19 cellular contexts compared by ENCODE assay signal in the genomic region with DNA sequence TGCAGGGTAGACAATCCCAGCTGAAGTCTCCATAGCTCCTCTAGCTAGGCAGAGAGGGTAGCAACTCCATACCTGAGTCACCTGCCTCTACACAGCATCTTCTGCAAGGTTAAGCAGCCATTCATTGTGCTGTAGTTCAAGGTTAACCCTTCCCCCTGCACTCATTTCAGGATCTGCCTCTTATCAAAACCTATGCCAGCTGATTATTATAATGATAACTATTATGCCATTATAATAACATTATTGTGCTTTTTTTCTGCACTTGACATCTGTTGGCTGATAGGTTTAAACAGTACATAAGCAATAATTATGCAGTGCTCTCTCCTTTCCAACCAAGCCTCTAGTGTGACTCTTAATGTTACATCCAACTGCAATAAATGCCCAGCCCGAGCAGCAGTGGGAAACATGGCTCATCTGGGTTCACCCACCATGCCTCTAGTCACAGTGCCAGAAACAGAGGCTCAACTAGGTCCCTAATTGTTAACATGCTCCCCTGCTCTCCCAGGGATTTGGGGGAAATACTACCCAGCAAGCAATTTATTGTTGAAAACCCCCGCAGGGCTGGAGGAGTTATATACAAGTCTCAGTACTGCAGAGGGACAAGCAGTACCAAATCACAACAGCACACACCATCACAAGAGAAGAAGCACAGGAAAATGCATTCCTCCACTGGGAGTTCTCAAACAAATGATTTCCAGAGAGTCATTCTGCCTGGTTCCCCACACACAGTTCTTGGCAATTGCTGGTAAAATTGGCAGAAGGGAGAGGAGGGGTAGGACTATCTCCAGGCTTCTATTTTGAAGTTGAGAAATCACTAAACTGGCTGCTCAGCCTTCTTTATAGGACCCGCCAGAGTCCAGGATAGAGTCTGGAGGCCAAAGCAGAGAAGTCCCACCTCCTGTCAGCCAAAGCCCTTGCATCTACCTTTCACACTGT. TPM values are rescaled to one million over a fixed set of nuclear protein-coding genes. Genes with fewer than 3 reads are reported as not detected.
DNase-seq lines count a peak whose midpoint lies in the region; ATAC-seq and TF ChIP-seq lines count a peak whose summit lies in the region.
"Had no signal": no experiment of that assay in that cellular context is flagged by ENCODE, and none has a peak within 500 bp of the region (broad histone marks: within the 10 kb centered on the region; RNA-seq: fewer than 3 reads in every experiment).

No MANE protein-coding gene starts in this region.

- no peaks in the 10 kb centered on the region for H4K20me1 ChIP-seq in mammary epithelial cell (ENCODE audit: insufficient read depth, low read length)

- 56% methylated on average over 3 of the region's 3 CpGs for WGBS in right cardiac atrium
- 92% methylated on average over 2 of the region's 3 CpGs for WGBS in mammary epithelial cell (ENCODE audit: low coverage, missing lambda C conversion rate)

- dilution Hi-C loops in mammary epithelial cell (cut with HindIII; ENCODE audit: low sequenced_read_pairs) = no loop called here

- peak overlapping the region; percentile 47 for H3K4me2 ChIP-seq in mammary epithelial cell (ENCODE audit: insufficient read depth, low read depth, low read length)
- H3K4me2 ChIP-seq: smooth muscle cell had no signal

- H3K27ac Mint-ChIP-seq in mesothelial cell of epicardium (peak overlapping the region; percentile 41), glutamatergic neuron (ENCODE audit: unreplicated experiment) (no peak overlapping the region)

- no peaks in the 10 kb centered on the region for H3K36me3 ChIP-seq in mammary epithelial cell (ENCODE audit: insufficient read depth, low read length)
- no peaks in the 10 kb centered on the region for H3K36me3 ChIP-seq in vagina
- H3K36me3 ChIP-seq: cardiac muscle cell had no signal

- no peaks in the 10 kb centered on the region for H3K27me3 Mint-ChIP-seq in mesothelial cell of epicardium (ENCODE audit: low read depth)
- peaks cover 7% of the 10 kb centered on the region for H3K27me3 Mint-ChIP-seq in glutamatergic neuron (ENCODE audit: unreplicated experiment)

- H3K27ac ChIP-seq in right cardiac atrium (ENCODE audit: low read length) (no peak overlapping the region), mammary epithelial cell (ENCODE audit: insufficient read depth, low read depth, low read length) (no peak overlapping the region), vagina (peak overlapping the region; percentile 40)
- H3K27ac ChIP-seq: cardiac muscle cell, HL-60 had no signal

- H3K36me3 Mint-ChIP-seq in mesothelial cell of epicardium (peaks cover 2% of the 10 kb centered on the region), glutamatergic neuron (ENCODE audit: unreplicated experiment) (no peaks in the 10 kb centered on the region)

- TF ChIP-seq CTCF in mammary epithelial cell (conservative IDR thresholded peaks at IDR 0.05 in 1 of 2, IDR thresholded peaks at IDR 0.05 in 1 of 2; ENCODE audit: extremely low read depth in 1 of 2, insufficient read depth in 1 of 2, low read depth in 1 of 2, low read length in 2 of 2) (no peak), mesothelial cell of epicardium (IDR thresholded peaks at IDR 0.05; ENCODE audit: unreplicated experiment) (no peak), vagina (IDR thresholded peaks at IDR 0.05) (no peak), glutamatergic neuron (IDR thresholded peaks at IDR 0.05; ENCODE audit: partially characterized antibody, unreplicated experiment) (no peak)

- no peak overlapping the region for H2AFZ ChIP-seq in mammary epithelial cell (ENCODE audit: low read depth, low read length)

- H3K9me3 ChIP-seq in right cardiac atrium (ENCODE audit: control insufficient read depth, low read length) (no peaks in the 10 kb centered on the region), mammary epithelial cell (replicated peaks; ENCODE audit: insufficient read depth, low read length) (no peaks in the 10 kb centered on the region), vagina (no peaks in the 10 kb centered on the region)
- H3K9me3 ChIP-seq: A549 had no signal

- H3K4me3 ChIP-seq in right cardiac atrium (ENCODE audit: low read length) (no peak overlapping the region), mammary epithelial cell (replicated peaks in 1 of 3; ENCODE audit: insufficient read depth in 1 of 3, low read depth in 2 of 3, low read length in 3 of 3) (no peak overlapping the region), vagina (no peak overlapping the region)
- H3K4me3 ChIP-seq: A549, cardiac muscle cell, smooth muscle cell had no signal

- no peak for TF ChIP-seq POLR2A in vagina (IDR thresholded peaks at IDR 0.05)

- intact Hi-C loops in right cardiac atrium (cut with DNase I) = no loop called here
- intact Hi-C loops in Right ventricle myocardium superior (cut with DNase I) = no loop called here
- intact Hi-C loops in mammary epithelial cell (cut with micrococcal nuclease) = no loop called here
- intact Hi-C loops in vagina (cut with DNase I) = no loop called here

- H3K4me1 ChIP-seq in right cardiac atrium (ENCODE audit: control insufficient read depth, insufficient read depth, low read length) (peaks cover 27% of the 10 kb centered on the region), mammary epithelial cell (ENCODE audit: insufficient read depth, low read length) (peaks cover 37% of the 10 kb centered on the region), vagina (peaks cover 63% of the 10 kb centered on the region)

- ATAC-seq in right cardiac atrium (peak; percentile 47 to 61), Right ventricle myocardium superior (ENCODE audit: poor library complexity) (no peak)

- peaks cover 56% of the 10 kb centered on the region for H3K79me2 ChIP-seq in mammary epithelial cell (ENCODE audit: insufficient read depth, low read length)

- H3K27me3 ChIP-seq in right cardiac atrium (ENCODE audit: control insufficient read depth, insufficient read depth) = no peaks in the 10 kb centered on the region
- H3K27me3 ChIP-seq in mammary epithelial cell (ENCODE audit: insufficient read depth, low read length) = no peaks in the 10 kb centered on the region
- no peaks in the 10 kb centered on the region for H3K27me3 ChIP-seq in vagina
- H3K27me3 ChIP-seq: cardiac muscle cell had no signal

- no peak for DNase-seq in right cardiac atrium
- no peak for DNase-seq in Right ventricle myocardium superior
- no peak for DNase-seq in mammary epithelial cell
- no peak for DNase-seq in mesothelial cell of epicardium (ENCODE audit: low spot score in 2 of 2, unreplicated experiment in 2 of 2)
- DNase-seq in vagina (ENCODE audit: extremely low spot score in 2 of 2) = no peak
- DNase-seq in stimulated activated CD4-positive, alpha-beta T cell treated with anti-CD3 and anti-CD28 coated beads, Interleukin-12 subunit alpha, Interleukin-12 subunit beta, amount 100 ng/mL, for 4 hours = no peak
- no peak for DNase-seq in GOT3 (lab: John Stamatoyannopoulos, UW)
- DNase-seq in glutamatergic neuron = no peak
- DNase-seq: activated CD8-positive, alpha-beta memory T cell treated with anti-CD3 and anti-CD28 coated beads for 24 hours; activated naive CD4-positive, alpha-beta T cell treated with Interleukin-2 at 50 U/mL for 16 hours; H9; NCI-H187 treated with DMSO at 0.1 percent for 48 hours; SHP77 treated with DMSO at 0.1 percent for 48 hours; substantia nigra had no signal

- H3K9me3 Mint-ChIP-seq in mesothelial cell of epicardium = no peaks in the 10 kb centered on the region
- peaks cover 4% of the 10 kb centered on the region for H3K9me3 Mint-ChIP-seq in glutamatergic neuron (ENCODE audit: unreplicated experiment)
- H3K9me3 Mint-ChIP-seq: H9, neural crest cell had no signal

- CTCF ChIA-PET in mammary epithelial cell (lab: Charles Lee; ENCODE audit: low non-redundant PET) = no interaction called here

- no peak overlapping the region for H3K9ac ChIP-seq in mammary epithelial cell (ENCODE audit: insufficient read depth, low read length)

- H3K4me3 Mint-ChIP-seq in mesothelial cell of epicardium (no peak overlapping the region), glutamatergic neuron (ENCODE audit: unreplicated experiment) (no peak overlapping the region)
- H3K4me3 Mint-ChIP-seq: H9 had no signal

- H3K4me1 Mint-ChIP-seq in mesothelial cell of epicardium = peaks cover 72% of the 10 kb centered on the region
- peaks cover 50% of the 10 kb centered on the region for H3K4me1 Mint-ChIP-seq in glutamatergic neuron (ENCODE audit: low read depth, unreplicated experiment)

- in situ Hi-C loops in mammary epithelial cell (cut with MboI; ENCODE audit: low sequenced_read_pairs in 2 of 2) = no loop called here

- no TSS peak for BruUV-seq in mammary epithelial cell (replicated peaks; lab: Mats Ljungman, UMichigan)

RNA-seq across cellular contexts. Expression of gene SIL1, which starts 17.1 kb away (rescaled TPM):
- total RNA-seq in right cardiac atrium = 10 to 100 TPM; 43.4 to 51.6 (median 43.7) TPM
- 44.4 TPM for polyA plus RNA-seq in right cardiac atrium
- 42.1 TPM for total RNA-seq in Right ventricle myocardium superior
- 10 to 100 TPM; 35.8 to 52.4 TPM for total RNA-seq in mammary epithelial cell
- 40.8 TPM for polyA plus RNA-seq in mammary epithelial cell
- polyA minus RNA-seq in mammary epithelial cell = 15.6 TPM
- total RNA-seq in mesothelial cell of epicardium = 46.2 to 55.4 TPM (median 51.2 TPM) in 3 replicates
- 35.6 TPM for total RNA-seq in vagina
- total RNA-seq in glutamatergic neuron (ENCODE audit: unreplicated experiment) = 15.9 TPM
